Comparison of ENCODE assay signal across 11 cellular contexts in the genomic region with DNA sequence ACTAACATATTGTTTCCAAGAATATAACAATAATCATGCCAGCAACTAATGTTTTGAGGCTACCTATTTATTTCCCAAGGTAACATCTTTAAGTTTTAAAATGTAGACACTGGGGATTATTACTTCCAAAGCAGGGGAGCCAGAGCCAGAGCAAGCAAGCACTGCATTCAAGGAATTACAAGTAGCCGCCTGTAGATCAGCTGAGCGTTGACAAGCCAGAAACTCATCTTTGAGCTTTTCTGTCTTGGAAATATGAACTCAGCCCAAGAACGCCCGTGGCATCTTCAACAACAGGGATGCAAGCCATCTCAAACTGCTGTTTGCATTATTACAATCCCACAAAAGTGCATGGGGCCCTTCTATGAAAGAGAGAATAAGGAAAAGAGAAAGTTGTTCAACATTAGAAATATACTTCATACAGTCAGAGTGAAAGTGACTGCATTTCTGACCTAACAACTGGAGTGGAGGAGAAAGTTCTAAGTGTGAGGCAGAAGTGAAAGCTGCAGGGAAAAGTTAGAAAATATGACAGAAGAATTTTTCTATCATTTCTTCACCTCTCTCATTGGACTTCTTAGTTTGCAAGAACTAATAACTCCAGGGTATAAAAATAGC. TPM values are rescaled to one million over a fixed set of nuclear protein-coding genes. Genes with fewer than 3 reads are reported as not detected.
DNase-seq lines count a peak whose midpoint lies in the region; ATAC-seq and TF ChIP-seq lines count a peak whose summit lies in the region.
"Had no signal": no experiment of that assay in that cellular context is flagged by ENCODE, and none has a peak within 500 bp of the region (broad histone marks: within the 10 kb centered on the region; RNA-seq: fewer than 3 reads in every experiment).

No MANE protein-coding gene starts in this region.

- no peak for TF ChIP-seq CTCF in fibroblast of the aortic adventitia (IDR thresholded peaks at IDR 0.05; ENCODE audit: insufficient read depth, low read length)

- peak; percentile 92 for ATAC-seq in GM18502 (IDR thresholded peaks at IDR 0.05; ENCODE audit: poor library complexity, unreplicated experiment)
- ATAC-seq in GM21447 (IDR thresholded peaks at IDR 0.05; ENCODE audit: unreplicated experiment), result peak; percentile 82
- ATAC-seq in HG03378 (IDR thresholded peaks at IDR 0.05; ENCODE audit: unreplicated experiment), result peak; percentile 87
- ATAC-seq in HG03439 (IDR thresholded peaks at IDR 0.05; ENCODE audit: unreplicated experiment), result no peak
- no peak for ATAC-seq in GM19035 (IDR thresholded peaks at IDR 0.05; ENCODE audit: unreplicated experiment)

- DNase-seq in fibroblast of the aortic adventitia (ENCODE audit: low read depth), result peak; percentile 23
- DNase-seq in mesenteric fat pad (ENCODE audit: low spot score), result no peak
- no peak for DNase-seq in activated effector memory CD4-positive, alpha-beta T cell treated with Interleukin-2 at 50 U/mL for 16 hours
- DNase-seq: activated CD4-positive, CD25-positive, alpha-beta regulatory T cell; CD4-positive, CD25-positive, alpha-beta regulatory T cell; NK-92 treated with Interleukin-12 subunit alpha and Interleukin-12 subunit beta, amount 100 ng/mL, for 24 hours had no signal

- H3K4me3 ChIP-seq in fibroblast of the aortic adventitia (ENCODE audit: low read depth, low read length), result peak overlapping the region; percentile 38

RNA-seq across cellular contexts. Expression of a gene that starts 6.5 kb away (rescaled TPM):
- total RNA-seq in fibroblast of the aortic adventitia (ENCODE audit: low replicate concordance), result 77.4 and 100 TPM in 2 replicates
- total RNA-seq in mesenteric fat pad, result 58.1 TPM

Comparison
In these comparisons a context has a peak if more than half of its experiments do, and no peak if none do; other contexts are left out.
1. ATAC-seq: peak in GM18502 (single experiment), GM21447 (single experiment) and HG03378 (single experiment); none in HG03439 (single experiment) and GM19035 (single experiment).